In the genomic region with DNA sequence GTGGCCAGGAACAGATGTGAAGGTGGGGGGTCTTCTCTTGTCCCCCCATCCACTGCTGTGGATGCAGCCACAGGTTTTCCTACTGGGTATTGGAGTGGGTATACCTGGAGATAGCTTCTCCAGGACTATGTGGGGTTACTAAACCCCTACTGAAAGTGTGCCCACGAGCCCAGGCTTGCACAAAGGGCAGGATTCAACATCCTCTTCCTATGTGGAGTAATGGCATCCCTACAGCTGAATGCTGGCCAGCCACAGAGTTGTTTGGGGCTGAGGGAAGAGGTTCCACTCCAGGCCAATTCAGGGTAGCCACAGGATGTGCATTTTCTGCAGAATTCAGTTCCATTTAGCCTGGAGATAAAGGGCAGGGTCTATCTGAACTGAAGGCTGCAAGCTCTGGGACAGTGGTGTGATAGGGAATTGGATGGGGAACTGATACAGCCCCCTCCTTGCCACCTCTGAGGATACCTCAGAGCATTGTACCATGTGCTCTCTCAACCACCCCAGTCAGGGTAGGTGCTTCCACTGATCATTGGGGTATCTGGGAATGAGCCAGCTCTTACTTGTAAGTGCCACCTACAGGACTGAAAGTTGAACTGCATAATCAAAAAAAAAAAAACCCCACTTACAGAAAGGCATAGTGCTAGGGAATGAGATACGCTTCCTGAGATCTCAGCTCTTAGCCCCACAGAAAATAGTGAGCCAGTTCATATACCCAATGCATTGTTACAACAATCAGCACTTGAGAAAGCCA, we compare ENCODE assay signal across 8 cellular contexts.
DNase-seq lines count a peak whose midpoint lies in the region; ATAC-seq and TF ChIP-seq lines count a peak whose summit lies in the region.

No MANE protein-coding gene starts in this region.

- DNase-seq in activated CD8-positive, alpha-beta T cell treated with anti-CD3 and anti-CD28 coated beads for 36 hours = no peak
- no peak for DNase-seq in activated CD8-positive, alpha-beta T cell treated with anti-CD3 and anti-CD28 coated beads, Interleukin-2, amount 10 ng/mL, durations not matched to agents 7 days and 5 days
- peak; percentile 43 to 74 for DNase-seq in cardiac fibroblast (ENCODE audit: low read depth in 2 of 2)
- DNase-seq in stimulated activated effector memory CD8-positive, alpha-beta T cell treated with anti-CD3 and anti-CD28 coated beads, Interleukin-12 subunit alpha, Interleukin-12 subunit beta, amount 100 ng/mL, for 72 hours (ENCODE audit: low spot score in 2 of 2) = no peak
- DNase-seq in activated gamma-delta T cell (lab: John Stamatoyannopoulos, UW) = no peak
- DNase-seq in left ventricle myocardium superior = no peak
- DNase-seq in NCI-H510A treated with DMSO at 0.1 percent for 48 hours (lab: John Stamatoyannopoulos, UW) = no peak

- POLR2A ChIA-PET in activated CD8-positive, alpha-beta T cell treated with anti-CD3 and anti-CD28 coated beads for 36 hours (lab: Charles Lee) = no interaction called here
- POLR2A ChIA-PET in activated CD8-positive, alpha-beta T cell treated with anti-CD3 and anti-CD28 coated beads, Interleukin-2, amount 10 ng/mL, durations not matched to agents 7 days and 5 days (lab: Charles Lee) = no interaction called here

- H3K4me1 Mint-ChIP-seq in activated CD8-positive, alpha-beta T cell treated with anti-CD3 and anti-CD28 coated beads for 36 hours (ENCODE audit: low read depth) = no peaks in the 10 kb centered on the region
- H3K4me1 Mint-ChIP-seq in activated CD8-positive, alpha-beta T cell treated with anti-CD3 and anti-CD28 coated beads, Interleukin-2, amount 10 ng/mL, durations not matched to agents 7 days and 5 days (ENCODE audit: low read depth) = no peaks in the 10 kb centered on the region
- no peaks in the 10 kb centered on the region for H3K4me1 Mint-ChIP-seq in stimulated activated effector memory CD8-positive, alpha-beta T cell treated with anti-CD3 and anti-CD28 coated beads, Interleukin-12 subunit alpha, Interleukin-12 subunit beta, amount 100 ng/mL, for 72 hours

- H3K27me3 Mint-ChIP-seq in activated CD8-positive, alpha-beta T cell treated with anti-CD3 and anti-CD28 coated beads for 36 hours = peaks cover 1% of the 10 kb centered on the region
- no peaks in the 10 kb centered on the region for H3K27me3 Mint-ChIP-seq in activated CD8-positive, alpha-beta T cell treated with anti-CD3 and anti-CD28 coated beads, Interleukin-2, amount 10 ng/mL, durations not matched to agents 7 days and 5 days (ENCODE audit: low read depth)

- H2AFZ ChIP-seq in KMS-11 (ENCODE audit: low read depth) = peak overlapping the region; percentile 24; the same call in 1 of the 2 replicates

- H3K27ac ChIP-seq in KMS-11 = no peak overlapping the region

- no peaks in the 10 kb centered on the region for H4K20me1 ChIP-seq in KMS-11 (ENCODE audit: insufficient read depth)

- no peak overlapping the region for H3K9ac ChIP-seq in KMS-11

- no peak overlapping the region for H3K27ac Mint-ChIP-seq in activated CD8-positive, alpha-beta T cell treated with anti-CD3 and anti-CD28 coated beads for 36 hours
- H3K27ac Mint-ChIP-seq in activated CD8-positive, alpha-beta T cell treated with anti-CD3 and anti-CD28 coated beads, Interleukin-2, amount 10 ng/mL, durations not matched to agents 7 days and 5 days = no peak overlapping the region
- no peak overlapping the region for H3K27ac Mint-ChIP-seq in stimulated activated effector memory CD8-positive, alpha-beta T cell treated with anti-CD3 and anti-CD28 coated beads, Interleukin-12 subunit alpha, Interleukin-12 subunit beta, amount 100 ng/mL, for 72 hours

- TF ChIP-seq CTCF in activated CD8-positive, alpha-beta T cell treated with anti-CD3 and anti-CD28 coated beads for 36 hours (IDR thresholded peaks at IDR 0.05) = peak; percentile 26
- TF ChIP-seq CTCF in KMS-11 (conservative IDR thresholded peaks at IDR 0.05; ENCODE audit: low read depth, low read length) = peak; percentile 64
- peak; percentile 52 for TF ChIP-seq CTCF in cardiac fibroblast (IDR thresholded peaks at IDR 0.05; ENCODE audit: low read depth, low read length)

- no peaks in the 10 kb centered on the region for H3K36me3 Mint-ChIP-seq in activated CD8-positive, alpha-beta T cell treated with anti-CD3 and anti-CD28 coated beads for 36 hours (ENCODE audit: low read depth)
- no peaks in the 10 kb centered on the region for H3K36me3 Mint-ChIP-seq in activated CD8-positive, alpha-beta T cell treated with anti-CD3 and anti-CD28 coated beads, Interleukin-2, amount 10 ng/mL, durations not matched to agents 7 days and 5 days (ENCODE audit: low read depth)
- H3K36me3 Mint-ChIP-seq in stimulated activated effector memory CD8-positive, alpha-beta T cell treated with anti-CD3 and anti-CD28 coated beads, Interleukin-12 subunit alpha, Interleukin-12 subunit beta, amount 100 ng/mL, for 72 hours = no peaks in the 10 kb centered on the region

- no peak overlapping the region for H3K4me3 Mint-ChIP-seq in activated CD8-positive, alpha-beta T cell treated with anti-CD3 and anti-CD28 coated beads for 36 hours
- H3K4me3 Mint-ChIP-seq in activated CD8-positive, alpha-beta T cell treated with anti-CD3 and anti-CD28 coated beads, Interleukin-2, amount 10 ng/mL, durations not matched to agents 7 days and 5 days = no peak overlapping the region
- no peak overlapping the region for H3K4me3 Mint-ChIP-seq in stimulated activated effector memory CD8-positive, alpha-beta T cell treated with anti-CD3 and anti-CD28 coated beads, Interleukin-12 subunit alpha, Interleukin-12 subunit beta, amount 100 ng/mL, for 72 hours

- peak overlapping the region; percentile 23; the same call in 1 of the 2 replicates for H3K4me2 ChIP-seq in KMS-11

- H3K4me3 ChIP-seq in KMS-11 (IDR thresholded peaks at IDR 0.05; ENCODE audit: insufficient read depth, low read depth, low read length) (no peak overlapping the region), cardiac fibroblast (replicated peaks in 1 of 2; ENCODE audit: low read depth in 2 of 2, low read length in 2 of 2) (no peak overlapping the region)

- intact Hi-C loops in activated CD8-positive, alpha-beta T cell treated with anti-CD3 and anti-CD28 coated beads for 36 hours (cut with micrococcal nuclease) = no loop called here
- intact Hi-C loops in left ventricle myocardium superior (cut with micrococcal nuclease) = no loop called here

- peaks cover 68% of the 10 kb centered on the region for H3K4me1 ChIP-seq in KMS-11 (ENCODE audit: low read depth, poor library complexity, severe bottlenecking)

- ATAC-seq in activated CD8-positive, alpha-beta T cell treated with anti-CD3 and anti-CD28 coated beads for 36 hours = peak; percentile 30
- ATAC-seq in activated CD8-positive, alpha-beta T cell treated with anti-CD3 and anti-CD28 coated beads, Interleukin-2, amount 10 ng/mL, durations not matched to agents 7 days and 5 days = no peak
- ATAC-seq in stimulated activated effector memory CD8-positive, alpha-beta T cell treated with anti-CD3 and anti-CD28 coated beads, Interleukin-12 subunit alpha, Interleukin-12 subunit beta, amount 100 ng/mL, for 72 hours = peak; percentile 45
- no peak for ATAC-seq in left ventricle myocardium superior

- no peaks in the 10 kb centered on the region for H3K9me3 Mint-ChIP-seq in activated CD8-positive, alpha-beta T cell treated with anti-CD3 and anti-CD28 coated beads for 36 hours
- no peaks in the 10 kb centered on the region for H3K9me3 Mint-ChIP-seq in activated CD8-positive, alpha-beta T cell treated with anti-CD3 and anti-CD28 coated beads, Interleukin-2, amount 10 ng/mL, durations not matched to agents 7 days and 5 days (ENCODE audit: insufficient read depth)
- H3K9me3 Mint-ChIP-seq in stimulated activated effector memory CD8-positive, alpha-beta T cell treated with anti-CD3 and anti-CD28 coated beads, Interleukin-12 subunit alpha, Interleukin-12 subunit beta, amount 100 ng/mL, for 72 hours = no peaks in the 10 kb centered on the region

- H3K27me3 ChIP-seq in KMS-11 (ENCODE audit: insufficient read depth, low read depth) = no peaks in the 10 kb centered on the region

- CTCF ChIA-PET in activated CD8-positive, alpha-beta T cell treated with anti-CD3 and anti-CD28 coated beads for 36 hours (lab: Charles Lee) = interaction anchor here (0.6 to 1.3 kb wide), 2 partner anchors 30 to 68 kb away, joined by 3 read pairs; no protein-coding TSS in a partner anchor
- CTCF ChIA-PET in activated CD8-positive, alpha-beta T cell treated with anti-CD3 and anti-CD28 coated beads, Interleukin-2, amount 10 ng/mL, durations not matched to agents 7 days and 5 days (lab: Charles Lee) = no interaction called here

- H3K79me2 ChIP-seq in KMS-11 (ENCODE audit: insufficient read depth, low read depth) = no peaks in the 10 kb centered on the region

- H3K36me3 ChIP-seq in KMS-11 (ENCODE audit: insufficient read depth) = no peaks in the 10 kb centered on the region

Comparison
In these comparisons a context has a peak if more than half of its experiments do, and no peak if none do; other contexts are left out.
1. ATAC-seq: peak in activated CD8-positive, alpha-beta T cell treated with anti-CD3 and anti-CD28 coated beads for 36 hours (single experiment) and stimulated activated effector memory CD8-positive, alpha-beta T cell treated with anti-CD3 and anti-CD28 coated beads, Interleukin-12 subunit alpha, Interleukin-12 subunit beta, amount 100 ng/mL, for 72 hours (single experiment); none in activated CD8-positive, alpha-beta T cell treated with anti-CD3 and anti-CD28 coated beads, Interleukin-2, amount 10 ng/mL, durations not matched to agents 7 days and 5 days (single experiment) and left ventricle myocardium superior (single experiment).
2. DNase-seq: peak in cardiac fibroblast (2 of 2); none in activated CD8-positive, alpha-beta T cell treated with anti-CD3 and anti-CD28 coated beads for 36 hours (single experiment), activated CD8-positive, alpha-beta T cell treated with anti-CD3 and anti-CD28 coated beads, Interleukin-2, amount 10 ng/mL, durations not matched to agents 7 days and 5 days (single experiment), stimulated activated effector memory CD8-positive, alpha-beta T cell treated with anti-CD3 and anti-CD28 coated beads, Interleukin-12 subunit alpha, Interleukin-12 subunit beta, amount 100 ng/mL, for 72 hours (0 of 2), activated gamma-delta T cell (single experiment), left ventricle myocardium superior (single experiment) and NCI-H510A treated with DMSO at 0.1 percent for 48 hours (single experiment).
3. Peak in every context shown above with its lines, with median percentiles within 50 percentile points of each other: CTCF ChIP-seq.